Comparison of ENCODE assay signal across 8 cellular contexts in the genomic region with DNA sequence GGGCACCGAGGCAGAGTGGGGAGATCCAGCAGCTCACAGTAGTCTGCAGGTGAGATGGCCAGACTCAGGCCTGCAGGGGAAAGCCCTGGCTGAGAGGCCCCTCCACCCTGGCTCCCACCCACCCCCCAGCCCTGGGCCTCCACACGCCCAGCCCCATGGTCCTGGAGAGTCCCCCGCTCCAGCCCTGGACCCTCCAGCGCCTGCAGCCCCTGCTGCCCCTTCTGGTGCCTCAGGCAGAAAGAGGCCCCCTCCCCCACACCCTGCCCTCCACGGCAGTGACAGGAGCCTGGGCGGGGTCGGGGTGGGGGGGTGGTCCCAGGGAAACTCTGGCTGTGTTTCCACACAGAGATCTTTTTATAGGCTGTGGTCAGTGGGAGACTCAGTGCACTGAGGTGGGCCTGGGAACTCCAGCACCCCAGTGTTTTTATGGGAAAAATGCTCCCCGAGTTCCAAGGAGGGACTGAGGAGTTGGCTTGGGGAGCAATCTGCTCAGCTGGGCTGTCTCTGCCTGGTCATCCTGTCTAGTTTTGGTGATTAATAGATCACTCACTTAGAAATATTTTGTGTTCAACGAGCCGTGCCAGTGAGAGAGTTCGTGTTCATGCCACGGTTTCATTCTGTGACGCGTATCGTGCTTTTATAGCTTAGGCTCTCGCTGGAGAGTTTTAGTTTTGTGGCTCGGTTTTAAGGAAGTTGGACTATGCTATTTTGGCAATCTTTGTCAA. TPM values are rescaled to one million over a fixed set of nuclear protein-coding genes. Genes with fewer than 3 reads are reported as not detected.
DNase-seq lines count a peak whose midpoint lies in the region; ATAC-seq and TF ChIP-seq lines count a peak whose summit lies in the region.

No MANE protein-coding gene starts in this region.

- H3K4me3 ChIP-seq in A673 (ENCODE audit: low read depth, low read length, poor library complexity, severe bottlenecking) (no peak overlapping the region), WI38 (ENCODE audit: low read depth, low read length) (peak overlapping the region; percentile 53)

- POLR2A ChIA-PET in A673 (lab: Charles Lee; ENCODE audit: low non-redundant PET) = no interaction called here

- TF ChIP-seq CTCF in A673 (conservative IDR thresholded peaks at IDR 0.05; ENCODE audit: low read depth, low read length) (no peak), WI38 (IDR thresholded peaks at IDR 0.05; ENCODE audit: low read depth, low read length) (no peak)

- intact Hi-C loops in A673 (cut with micrococcal nuclease; ENCODE audit: unreplicated experiment) = no loop called here

- no peaks in the 10 kb centered on the region for H3K9me3 ChIP-seq in A673 (ENCODE audit: low read depth, low read length, poor library complexity, severe bottlenecking)

- H3K9me3 Mint-ChIP-seq in immature natural killer cell = no peaks in the 10 kb centered on the region

- H3K36me3 ChIP-seq in A673 (ENCODE audit: insufficient read depth, low read length, poor library complexity, severe bottlenecking) = no peaks in the 10 kb centered on the region

- peaks cover 3 to 7% (median 6%) of the 10 kb centered on the region in 3 donors for H3K27me3 Mint-ChIP-seq in immature natural killer cell (ENCODE audit: low read depth in 3 of 3)

- no TSS peak for BruUV-seq in A673 (replicated peaks; lab: Mats Ljungman, UMichigan)

- CTCF ChIA-PET in A673 (lab: Charles Lee) = no interaction called here

- H3K27ac ChIP-seq in A673 (ENCODE audit: low read depth, low read length, poor library complexity, severe bottlenecking) = no peak overlapping the region

- TF ChIP-seq POLR2A in GM19193 (IDR thresholded peaks at IDR 0.05; ENCODE audit: extremely low read depth, insufficient read depth, insufficient read length) = peak; percentile 50

- peak overlapping the region; percentile 3 to 85 (median 50) for H3K4me3 Mint-ChIP-seq in immature natural killer cell

- H3K4me1 Mint-ChIP-seq in immature natural killer cell = peaks cover 19 to 23% of the 10 kb centered on the region in 2 donors

- H3K4me1 ChIP-seq in A673 (ENCODE audit: insufficient read depth, low read length, poor library complexity, severe bottlenecking) = peaks cover 13% of the 10 kb centered on the region

- no peaks in the 10 kb centered on the region for H3K27me3 ChIP-seq in A673 (replicated peaks; ENCODE audit: insufficient read depth, low read depth, low read length, poor library complexity)

- peak overlapping the region in 3 of 6 donors; percentile 49 to 75 (median 74) for H3K27ac Mint-ChIP-seq in immature natural killer cell

- H3K36me3 Mint-ChIP-seq in immature natural killer cell = no peaks in the 10 kb centered on the region

- DNase-seq in A673 (ENCODE audit: low spot score) (peak; percentile 24), immature natural killer cell (no peak), stromal cell of bone marrow (ENCODE audit: low read depth) (peak; percentile 82), NCI-H1417 treated with DMSO at 0.1 percent for 48 hours (lab: John Stamatoyannopoulos, UW) (no peak)
- no peak for DNase-seq in stimulated activated naive CD4-positive, alpha-beta T cell (lab: John Stamatoyannopoulos, UW)

- peak; percentile 34 for ATAC-seq in HG03469 (IDR thresholded peaks at IDR 0.05; ENCODE audit: unreplicated experiment)

RNA-seq across cellular contexts. Expression of a gene that starts 53.1 kb away (rescaled TPM):
- total RNA-seq in A673 (2021) = 4.8 TPM in 2 replicates
- polyA plus RNA-seq in immature natural killer cell = not detected

Comparison
In these comparisons a context has a peak if more than half of its experiments do, and no peak if none do; other contexts are left out.
1. DNase-seq: peak in A673 (single experiment) and stromal cell of bone marrow (single experiment); none in immature natural killer cell (0 of 3), NCI-H1417 treated with DMSO at 0.1 percent for 48 hours (single experiment) and stimulated activated naive CD4-positive, alpha-beta T cell (0 of 6).